In the genomic region with DNA sequence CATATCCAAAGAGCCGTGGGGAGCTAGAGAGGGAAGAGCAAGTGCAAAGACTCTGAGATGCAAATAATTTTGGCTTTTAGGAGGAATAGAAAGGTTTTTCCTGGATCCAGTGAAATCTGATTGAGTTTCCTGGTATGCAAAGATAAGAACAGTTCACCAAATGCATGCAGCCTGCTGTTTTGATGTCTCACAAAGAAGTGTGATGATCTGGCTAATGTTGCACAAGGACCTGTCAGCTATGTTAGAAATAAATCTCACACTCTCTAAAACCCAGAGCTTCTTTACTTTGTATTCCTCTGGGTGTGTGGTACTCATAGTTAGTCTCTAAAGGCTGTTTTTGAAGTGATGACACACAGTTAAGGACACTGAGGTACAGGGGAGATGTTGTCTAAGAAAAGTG, we compare ENCODE assay signal across 2 cellular contexts.
TF ChIP-seq lines count a peak whose summit lies in the region.

No MANE protein-coding gene starts in this region.

TF ChIP-seq in K562, 482 proteins besides CTCF, POLR2A, EP300 and RAD21:
- TF ChIP-seq HMGXB4 (CRISPR knock-in tag; IDR thresholded peaks at IDR 0.05), result no peak
- no peak for TF ChIP-seq ZNF77 (CRISPR knock-in tag; IDR thresholded peaks at IDR 0.05)
- no peak for TF ChIP-seq SRSF3 (IDR thresholded peaks at IDR 0.05; ENCODE audit: insufficient read depth, low read length)
- TF ChIP-seq FOXA3 (CRISPR knock-in tag; conservative IDR thresholded peaks at IDR 0.05 in 1 of 2, IDR thresholded peaks at IDR 0.05 in 1 of 2), result no peak
- TF ChIP-seq PTRF (tag; IDR thresholded peaks at IDR 0.05), result no peak
- no peak for TF ChIP-seq ZNF133 (CRISPR knock-in tag; IDR thresholded peaks at IDR 0.05)

TF ChIP-seq in HepG2, 621 proteins besides CTCF, POLR2A, EP300 and RAD21:
- TF ChIP-seq ZNF7 (CRISPR knock-in tag; IDR thresholded peaks at IDR 0.05), result no peak
